Comparison of ENCODE assay signal across 11 cellular contexts in the genomic region with DNA sequence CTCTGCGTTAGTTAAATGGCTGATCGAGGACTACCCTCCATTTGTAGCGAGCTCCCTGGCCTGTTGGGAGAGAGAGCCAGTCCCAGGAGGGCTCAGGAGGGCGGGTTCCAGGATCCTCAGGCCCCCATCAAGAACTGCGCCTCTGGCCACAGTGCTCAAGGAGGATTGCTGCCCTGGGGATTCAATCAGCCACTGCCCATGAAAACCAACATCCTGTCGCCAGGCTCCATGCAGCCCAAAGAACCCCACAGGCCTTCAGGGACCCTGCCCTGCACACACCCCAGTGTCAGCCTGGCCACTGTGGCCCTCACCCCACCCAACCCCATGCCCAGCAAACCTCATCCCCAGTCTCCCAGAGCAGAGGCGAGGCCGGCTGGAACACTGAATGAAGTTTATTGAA. TPM values are rescaled to one million over a fixed set of nuclear protein-coding genes. Genes with fewer than 3 reads are reported as not detected.
"Had no signal": no experiment of that assay in that cellular context is flagged by ENCODE, and none has a peak within 500 bp of the region (broad histone marks: within the 10 kb centered on the region; RNA-seq: fewer than 3 reads in every experiment).

No MANE protein-coding gene starts in this region.

- H3K27ac ChIP-seq: GM23248, HL-60 had no signal

- H3K9me3 ChIP-seq: HAP-1 had no signal

- H3K4me1 ChIP-seq: HAP-1 had no signal

- H3K4me3 Mint-ChIP-seq: HFFc6 had no signal

- H3K4me1 Mint-ChIP-seq: IgD-negative memory B cell had no signal

- H3K4me3 ChIP-seq: GM23248, HAP-1 had no signal

- DNase-seq: GM23248, GOT3, H7, HFFc6 had no signal

- H3K36me3 Mint-ChIP-seq: IgD-negative memory B cell had no signal

- H3K9me3 Mint-ChIP-seq: HFFc6, IgD-negative memory B cell had no signal

- ATAC-seq: HCT116, HepG2 had no signal

- H3K27me3 Mint-ChIP-seq: IgD-negative memory B cell had no signal

- H2AFZ ChIP-seq: GM23248 had no signal

- H3K27ac Mint-ChIP-seq: HFFc6, IgD-negative memory B cell had no signal

- H3K36me3 ChIP-seq: HAP-1 had no signal

RNA-seq across cellular contexts. Expression of a gene that starts 4.3 kb away (rescaled TPM):
- total RNA-seq: GM23248, H4, H7, HepG2, HFFc6, HT1080 had no signal
